Comparison of ENCODE assay signal across 8 cellular contexts in genomic region chr18:36809590-36810381, GRCh38. TPM values are rescaled to one million over a fixed set of nuclear protein-coding genes. Genes with fewer than 3 reads are reported as not detected.
A peak's percentile ranks its signal among the peaks of the same experiment; 100 is the strongest.
DNase-seq lines count a peak whose midpoint lies in the region; ATAC-seq and TF ChIP-seq lines count a peak whose summit lies in the region.

No MANE protein-coding gene starts in this region.

- peaks cover 50% of the 10 kb centered on the region for H3K36me3 Mint-ChIP-seq in endodermal cell (ENCODE audit: low read depth)

- H3K4me1 Mint-ChIP-seq in endodermal cell: peaks cover 22% of the 10 kb centered on the region

- DNase-seq in DMS79 (lab: John Stamatoyannopoulos, UW) (peak; percentile 60), NCI-H2227 (lab: John Stamatoyannopoulos, UW; ENCODE audit: unreplicated experiment) (peak; percentile 85), WERI-Rb-1 (peak; percentile 39), endodermal cell (peak; percentile 66), middle frontal gyrus (ENCODE audit: extremely low spot score, low spot score) (peak; percentile 59), NK-92 (lab: John Stamatoyannopoulos, UW; ENCODE audit: unreplicated experiment) (no peak)

- no peak overlapping the region for H3K27ac Mint-ChIP-seq in endodermal cell

- H3K27me3 ChIP-seq in WERI-Rb-1 (ENCODE audit: insufficient read depth, low read depth, severe bottlenecking) (no peaks in the 10 kb centered on the region), endodermal cell (ENCODE audit: control insufficient read depth, insufficient read depth, low read length, poor library complexity, severe bottlenecking) (no peaks in the 10 kb centered on the region)

- peaks cover 14% of the 10 kb centered on the region for H3K4me1 ChIP-seq in endodermal cell (ENCODE audit: control insufficient read depth, insufficient read depth, low read length)

- peak; percentile 70 for TF ChIP-seq CTCF in WERI-Rb-1 (IDR thresholded peaks at IDR 0.05; ENCODE audit: low read depth, low read length)
- TF ChIP-seq CTCF in endodermal cell (conservative IDR thresholded peaks at IDR 0.05): peak; percentile 88

- no peaks in the 10 kb centered on the region for H3K27me3 Mint-ChIP-seq in endodermal cell (ENCODE audit: insufficient read depth)

- H3K9ac ChIP-seq in endodermal cell (ENCODE audit: extremely low read depth, low read length, poor library complexity, severe bottlenecking): no peak overlapping the region

- no peaks in the 10 kb centered on the region for H3K9me3 Mint-ChIP-seq in endodermal cell

- ATAC-seq in GM19467 (IDR thresholded peaks at IDR 0.05; ENCODE audit: unreplicated experiment) (peak; percentile 96), HG03442 (IDR thresholded peaks at IDR 0.05; ENCODE audit: unreplicated experiment) (peak; percentile 98)

- H3K27ac ChIP-seq in WERI-Rb-1 (no peak overlapping the region), endodermal cell (ENCODE audit: low read depth, low read length) (no peak overlapping the region)

- no peak overlapping the region for H3K4me3 Mint-ChIP-seq in endodermal cell

- H3K9me3 ChIP-seq in WERI-Rb-1 (ENCODE audit: severe bottlenecking) (no peaks in the 10 kb centered on the region), endodermal cell (ENCODE audit: control insufficient read depth, low read length) (no peaks in the 10 kb centered on the region)

- H3K36me3 ChIP-seq in WERI-Rb-1 (peaks cover 43% of the 10 kb centered on the region), endodermal cell (ENCODE audit: control insufficient read depth, insufficient read depth, low read length) (peaks cover 58% of the 10 kb centered on the region)

- 17 to 53% methylated on average over 2 to 6 of the region's 6 CpGs for WGBS in endodermal cell (ENCODE audit: insufficient coverage in 1 of 2, insufficient read length in 1 of 2), 2 experiments

- H3K4me3 ChIP-seq in WERI-Rb-1 (ENCODE audit: low read depth, low read length) (no peak overlapping the region), endodermal cell (ENCODE audit: low read length) (no peak overlapping the region)

RNA-seq across cellular contexts. Expression of gene TPGS2, which starts 19.0 kb away (rescaled TPM):
- 100 to 1,000 TPM; 117 to 128 TPM for total RNA-seq in endodermal cell
- 194 TPM for polyA plus RNA-seq in endodermal cell (2013, experiment 1 of 2)
- 184 TPM for polyA plus RNA-seq in endodermal cell (2013, experiment 2 of 2)

RNA-seq across cellular contexts. Expression of gene KIAA1328, which starts 19.1 kb away (rescaled TPM):
- 1 to 10 TPM; 7.6 to 8.4 TPM for total RNA-seq in endodermal cell
- polyA plus RNA-seq in endodermal cell (2013, experiment 1 of 2): 7.5 TPM
- 7.3 TPM for polyA plus RNA-seq in endodermal cell (2013, experiment 2 of 2)
